8 cellular contexts compared by ENCODE assay signal in the genomic region with DNA sequence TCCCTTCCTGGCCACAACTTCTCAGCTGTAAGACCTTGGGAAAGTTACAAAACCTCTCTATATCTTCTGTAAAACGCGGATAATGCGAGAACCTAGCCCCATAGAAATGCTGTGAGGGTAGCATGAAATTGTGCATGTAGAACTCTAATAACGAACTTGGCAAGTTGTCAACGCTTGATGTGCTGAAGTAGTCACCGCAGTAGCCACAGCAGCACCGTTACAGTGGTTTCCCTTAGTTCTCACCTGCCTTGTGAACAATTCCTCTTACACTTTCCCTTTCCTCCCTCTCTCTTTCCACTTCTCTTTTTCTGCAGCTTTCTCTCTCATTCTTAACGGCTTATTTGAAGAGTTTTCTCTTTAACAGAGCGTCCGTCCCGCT. TPM values are rescaled to one million over a fixed set of nuclear protein-coding genes. Genes with fewer than 3 reads are reported as not detected.
A peak's percentile ranks its signal among the peaks of the same experiment; 100 is the strongest.
DNase-seq lines count a peak whose midpoint lies in the region; ATAC-seq and TF ChIP-seq lines count a peak whose summit lies in the region.

No MANE protein-coding gene starts in this region.

- H3K4me1 ChIP-seq in A673 (ENCODE audit: insufficient read depth, low read length, poor library complexity, severe bottlenecking), result no peaks in the 10 kb centered on the region
- H3K4me1 ChIP-seq in Panc1 (ENCODE audit: control insufficient read depth, insufficient read depth, low read length), result peaks cover 6% of the 10 kb centered on the region
- peaks cover 11 to 17% of the 10 kb centered on the region in 2 donors for H3K4me1 ChIP-seq in mucosa of rectum (ENCODE audit: control insufficient read depth in 2 of 2, insufficient read depth in 2 of 2, low read length in 2 of 2)

- H3K4me3 ChIP-seq in A673 (ENCODE audit: low read depth, low read length, poor library complexity, severe bottlenecking) (peak overlapping the region; percentile 67), Panc1 (ENCODE audit: low read depth in 2 of 2, low read length in 2 of 2) (peak overlapping the region; percentile 95 to 98), mucosa of rectum (ENCODE audit: low read length in 2 of 2) (peak overlapping the region; percentile 85 to 99)

- in situ Hi-C loops in Panc1 (cut with HindIII; ENCODE audit: low pct_unique_long_range_greater_than_20kb, low sequenced_read_pairs), result no loop called here

- CTCF ChIA-PET in A673 (lab: Charles Lee), result no interaction called here
- CTCF ChIA-PET in Panc1 (lab: Charles Lee), result interaction anchor here (1.0 kb wide), 1 partner anchor 14 kb away, joined by 3 read pairs; no protein-coding TSS in a partner anchor

- no peaks in the 10 kb centered on the region for H3K27me3 Mint-ChIP-seq in chondrocyte (ENCODE audit: low read depth)

- H3K27me3 ChIP-seq in A673 (replicated peaks; ENCODE audit: insufficient read depth, low read depth, low read length, poor library complexity), result no peaks in the 10 kb centered on the region
- H3K27me3 ChIP-seq in Panc1 (ENCODE audit: control insufficient read depth, insufficient read depth, low read length), result no peaks in the 10 kb centered on the region
- H3K27me3 ChIP-seq in mucosa of rectum (ENCODE audit: control insufficient read depth in 2 of 2, insufficient read depth in 2 of 2, low read length in 2 of 2), result no peaks in the 10 kb centered on the region

- POLR2A ChIA-PET in A673 (lab: Charles Lee; ENCODE audit: low non-redundant PET), result no interaction called here
- POLR2A ChIA-PET in Panc1 (lab: Charles Lee), result interaction anchor here (0.7 kb wide), 1 partner anchor 509 kb away, joined by 3 read pairs; no protein-coding TSS in a partner anchor

- H3K36me3 ChIP-seq in A673 (ENCODE audit: insufficient read depth, low read length, poor library complexity, severe bottlenecking) (no peaks in the 10 kb centered on the region), Panc1 (ENCODE audit: control insufficient read depth, insufficient read depth, low read length) (peaks cover 2% of the 10 kb centered on the region; the same call in 1 of the 2 replicates), mucosa of rectum (ENCODE audit: control insufficient read depth in 2 of 2, insufficient read depth in 2 of 2, low read length in 2 of 2) (no peaks in the 10 kb centered on the region)

- no peak overlapping the region for H3K27ac ChIP-seq in A673 (ENCODE audit: low read depth, low read length, poor library complexity, severe bottlenecking)
- H3K27ac ChIP-seq in Panc1 (ENCODE audit: low read length), result no peak overlapping the region
- H3K27ac ChIP-seq in mucosa of rectum (ENCODE audit: low read depth in 2 of 2, low read length in 2 of 2), result no peak overlapping the region

- ATAC-seq in GM18519 (IDR thresholded peaks at IDR 0.05; ENCODE audit: low FRiP score, unreplicated experiment) (peak; percentile 27), HG03045 (IDR thresholded peaks at IDR 0.05; ENCODE audit: unreplicated experiment) (peak; percentile 39), Panc1 (peak; percentile 41)

- peak overlapping the region; percentile 91 for H3K27ac Mint-ChIP-seq in chondrocyte (ENCODE audit: unreplicated experiment)

- peaks cover 1% of the 10 kb centered on the region for H3K36me3 Mint-ChIP-seq in chondrocyte (ENCODE audit: low read depth)

- peaks cover 47% of the 10 kb centered on the region for H3K4me1 Mint-ChIP-seq in chondrocyte (ENCODE audit: low read depth)

- H3K4me3 Mint-ChIP-seq in chondrocyte (ENCODE audit: unreplicated experiment), result peak overlapping the region; percentile 89

- DNase-seq in A673 (ENCODE audit: low spot score), result no peak
- no peak for DNase-seq in Panc1 (ENCODE audit: low read depth, low spot score)
- no peak for DNase-seq in chondrocyte (ENCODE audit: low spot score)
- no peak for DNase-seq in NCI-H1930 (lab: John Stamatoyannopoulos, UW)
- DNase-seq in COR-L47 (lab: John Stamatoyannopoulos, UW), result no peak

- peak overlapping the region in 1 of 2 donors; percentile 70 for H3K9ac ChIP-seq in mucosa of rectum (ENCODE audit: low read depth in 1 of 2, low read length in 2 of 2)

- intact Hi-C loops in A673 (cut with micrococcal nuclease; ENCODE audit: unreplicated experiment), result loop anchor here (5.0 kb wide), 2 partner anchors 39 to 244 kb away; a partner anchor contains a TSS
- intact Hi-C loops in Panc1 (cut with micrococcal nuclease; ENCODE audit: unreplicated experiment), result loop anchor here (2.0 kb wide), 1 partner anchor 48 kb away; no protein-coding TSS in a partner anchor

- TF ChIP-seq CTCF in A673 (conservative IDR thresholded peaks at IDR 0.05; ENCODE audit: low read depth, low read length) (no peak), Panc1 (IDR thresholded peaks at IDR 0.05) (no peak), chondrocyte (IDR thresholded peaks at IDR 0.05) (no peak)

- BruUV-seq in A673 (replicated peaks; lab: Mats Ljungman, UMichigan) (no TSS peak), Panc1 (replicated peaks; lab: Mats Ljungman, UMichigan) (no TSS peak)

- no peaks in the 10 kb centered on the region for H3K9me3 Mint-ChIP-seq in chondrocyte (ENCODE audit: low read depth)

- no peaks in the 10 kb centered on the region for H3K9me3 ChIP-seq in A673 (ENCODE audit: low read depth, low read length, poor library complexity, severe bottlenecking)
- no peaks in the 10 kb centered on the region for H3K9me3 ChIP-seq in Panc1 (ENCODE audit: control insufficient read depth, insufficient read depth, low read depth, low read length)
- H3K9me3 ChIP-seq in mucosa of rectum (ENCODE audit: control insufficient read depth in 2 of 2, low read length in 2 of 2), result no peaks in the 10 kb centered on the region

RNA-seq across cellular contexts. Expression of a gene that starts 0.4 kb away (rescaled TPM):
- total RNA-seq in A673 (2021) (21.1 and 24.3 TPM in 2 replicates), Panc1 (2021; ENCODE audit: unreplicated experiment) (21.0 TPM), chondrocyte (14.8 to 27.5 TPM (median 16.5 TPM) in 3 replicates)
- polyA plus RNA-seq in Panc1 (2012; ENCODE audit: insufficient read length), result 9.1 TPM

RNA-seq across cellular contexts. Expression of a gene that starts 39.2 kb away (rescaled TPM):
- total RNA-seq in A673 (2021) (10.7 and 17.1 TPM in 2 replicates), Panc1 (2021; ENCODE audit: unreplicated experiment) (6.1 TPM), chondrocyte (93.0 to 140 TPM (median 99.3 TPM) in 3 replicates)
- 2.1 TPM for polyA plus RNA-seq in Panc1 (2012; ENCODE audit: insufficient read length)
